ENCODE assay signal across 24 cellular contexts in the genomic region with DNA sequence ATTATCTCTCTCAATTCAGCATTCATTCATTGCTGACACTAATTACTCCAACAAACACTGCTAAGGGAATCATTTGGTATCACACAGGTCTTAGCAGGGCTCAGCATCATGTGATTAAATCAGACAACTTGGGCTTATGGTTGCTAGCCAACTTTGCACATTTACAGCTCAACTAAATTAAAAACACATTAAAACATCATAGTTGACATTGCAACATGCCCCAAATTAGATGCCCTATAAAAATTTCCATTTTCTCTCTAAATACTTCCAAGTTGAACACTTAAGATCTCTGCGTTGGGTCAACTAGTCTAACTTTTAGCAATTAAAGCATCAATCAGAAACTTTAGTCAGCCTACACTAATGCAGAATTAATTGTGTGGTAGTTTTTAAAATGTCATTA. TPM values are rescaled to one million over a fixed set of nuclear protein-coding genes. Genes with fewer than 3 reads are reported as not detected.
DNase-seq lines count a peak whose midpoint lies in the region; ATAC-seq and TF ChIP-seq lines count a peak whose summit lies in the region.
"Had no signal": no experiment of that assay in that cellular context is flagged by ENCODE, and none has a peak within 500 bp of the region (broad histone marks: within the 10 kb centered on the region; RNA-seq: fewer than 3 reads in every experiment).

No MANE protein-coding gene starts in this region.

- TF ChIP-seq RAD21 in SK-N-SH (IDR thresholded peaks at IDR 0.05; ENCODE audit: low read length) = no peak

- TF ChIP-seq EP300 in SK-N-SH (IDR thresholded peaks at IDR 0.05; ENCODE audit: borderline replicate concordance in 1 of 2, low read depth in 1 of 2, low read length in 1 of 2) = no peak

- TF ChIP-seq CTCF in SK-N-SH (IDR thresholded peaks at IDR 0.05) (no peak), MM.1S (IDR thresholded peaks at IDR 0.05; ENCODE audit: low read length) (no peak)

- H3K4ac ChIP-seq in mesenchymal stem cell (ENCODE audit: low read depth in 1 of 2, low read length in 2 of 2) = no peak overlapping the region

- peak; percentile 22; the same call in 2 of the 3 replicates for ATAC-seq in SK-N-SH treated with all-trans-retinoic acid at 6 μM for 48 hours
- ATAC-seq: heart right ventricle, left lung, upper lobe of right lung had no signal

- no peak for DNase-seq in SK-N-SH
- peak; percentile 25 for DNase-seq in GM04503 (ENCODE audit: low read depth)
- DNase-seq in adipocyte (ENCODE audit: low read depth) = peak; percentile 47
- DNase-seq in mesenchymal stem cell = no peak
- no peak for DNase-seq in MM.1S
- DNase-seq in activated T-helper 2 cell treated with anti-CD3 and anti-CD28 coated beads, Interferon-gamma antibody, Interleukin-2, Interleukin-4, amounts not matched to agents 10 μg/mL and 5 μg/mL and 100 μg/mL, durations not matched to agents 14 hours and 24 hours and 36 hours (ENCODE audit: low spot score) = no peak
- no peak for DNase-seq in HCEC 1CT
- DNase-seq: activated CD4-positive, alpha-beta T cell treated with anti-CD3 and anti-CD28 coated beads for 4 hours; activated naive CD4-positive, alpha-beta T cell; AML-193; heart right ventricle; left lung; NCI-H1436 treated with DMSO at 0.1 percent for 48 hours; NCI-H2171; NCI-H524 treated with DMSO at 0.1 percent for 48 hours; stimulated activated CD4-positive, alpha-beta T cell treated with anti-CD3 and anti-CD28 coated beads, Interleukin-1b, Interleukin-23, amount 100 ng/mL, for 48 hours; stimulated activated naive CD4-positive, alpha-beta T cell; SW 1271; upper lobe of right lung had no signal

- CTCF ChIA-PET in SK-N-SH (lab: Yijun Ruan, JAX) = interaction anchor here (0.8 to 1.9 kb wide), 4 partner anchors 20 to 51 kb away, joined by 3 to 5 read pairs (median 4); no protein-coding TSS in a partner anchor

- H4K8ac ChIP-seq in mesenchymal stem cell (ENCODE audit: low read length) = no peak overlapping the region

- POLR2A ChIA-PET in SK-N-SH (lab: Yijun Ruan, JAX) = interaction anchor here (1.1 kb wide), 2 partner anchors 12 to 32 kb away, joined by 3 to 5 read pairs; a partner anchor contains a TSS

- H3K23ac ChIP-seq in mesenchymal stem cell (ENCODE audit: low read length in 2 of 2) = no peak overlapping the region

- no peak overlapping the region for H3K27ac Mint-ChIP-seq in activated T-helper 2 cell treated with anti-CD3 and anti-CD28 coated beads, Interferon-gamma antibody, Interleukin-2, Interleukin-4, amounts not matched to agents 10 μg/mL and 5 μg/mL and 100 μg/mL, durations not matched to agents 14 hours and 24 hours and 36 hours
- H3K27ac Mint-ChIP-seq: neural progenitor cell had no signal

- H3K36me3 ChIP-seq in SK-N-SH (replicated peaks in 1 of 2; ENCODE audit: control insufficient read depth in 1 of 2, insufficient read depth in 2 of 2, low read length in 1 of 2) = peaks cover 24 to 29% of the 10 kb centered on the region in 2 experiments
- peaks cover 28% of the 10 kb centered on the region for H3K36me3 ChIP-seq in adipocyte (ENCODE audit: control insufficient read depth, insufficient read depth, low read length, severe bottlenecking)
- peaks cover 3 to 38% of the 10 kb centered on the region in 2 experiments for H3K36me3 ChIP-seq in mesenchymal stem cell (ENCODE audit: control insufficient read depth in 1 of 2, insufficient read depth in 2 of 2, low read depth in 1 of 2, low read length in 2 of 2)
- H3K36me3 ChIP-seq in MM.1S (replicated peaks; ENCODE audit: insufficient read depth, low read length) = 0 out of 2 replicates have a peak, but pooled peaks cover 3% of the 10 kb centered on the region
- H3K36me3 ChIP-seq: neural progenitor cell, prostate gland had no signal

- H3F3A ChIP-seq in SK-N-SH (replicated peaks; ENCODE audit: insufficient read depth) (no peaks in the 10 kb centered on the region), MM.1S (ENCODE audit: insufficient read depth, low read length) (peaks cover 4% of the 10 kb centered on the region; the same call in 1 of the 2 replicates)

- H3K4me3 ChIP-seq in SK-N-SH (ENCODE audit: low read depth in 2 of 2, low read length in 1 of 2) = no peak overlapping the region
- H3K4me3 ChIP-seq in adipocyte (ENCODE audit: low read length) = no peak overlapping the region
- no peak overlapping the region for H3K4me3 ChIP-seq in mesenchymal stem cell (ENCODE audit: insufficient read depth in 1 of 2, low read depth in 1 of 2, low read length in 2 of 2)
- H3K4me3 ChIP-seq in MM.1S (ENCODE audit: low read length) = no peak overlapping the region
- H3K4me3 ChIP-seq: ascending aorta, heart right ventricle, left lung, neural progenitor cell, prostate gland, upper lobe of right lung had no signal

- H2BK5ac ChIP-seq in mesenchymal stem cell (ENCODE audit: low read depth, low read length, poor library complexity, severe bottlenecking) = no peak overlapping the region

- no peak overlapping the region for H3K18ac ChIP-seq in mesenchymal stem cell (ENCODE audit: low read depth in 1 of 2, low read length in 2 of 2)

- peaks cover 98% of the 10 kb centered on the region for H3K79me2 ChIP-seq in SK-N-SH (ENCODE audit: insufficient read depth)
- peaks cover 98% of the 10 kb centered on the region for H3K79me2 ChIP-seq in MM.1S (ENCODE audit: low read length)

- no peaks in the 10 kb centered on the region for H3K27me3 Mint-ChIP-seq in activated T-helper 2 cell treated with anti-CD3 and anti-CD28 coated beads, Interferon-gamma antibody, Interleukin-2, Interleukin-4, amounts not matched to agents 10 μg/mL and 5 μg/mL and 100 μg/mL, durations not matched to agents 14 hours and 24 hours and 36 hours (ENCODE audit: low read depth)

- H3K9ac ChIP-seq in SK-N-SH (no peak overlapping the region), adipocyte (ENCODE audit: low read length) (no peak overlapping the region), mesenchymal stem cell (ENCODE audit: low read length) (peak overlapping the region; percentile 23), MM.1S (ENCODE audit: low read length) (no peak overlapping the region)
- H3K9ac ChIP-seq: neural progenitor cell had no signal

- H2BK12ac ChIP-seq in mesenchymal stem cell (ENCODE audit: low read length in 2 of 2) = no peak overlapping the region

- H3K4me1 ChIP-seq in SK-N-SH (ENCODE audit: control insufficient read depth in 1 of 2, insufficient read depth in 2 of 2, low read depth in 1 of 2, low read length in 1 of 2) = peaks cover 6 to 8% of the 10 kb centered on the region in 2 experiments; a peak in 2 of 4 replicates
- H3K4me1 ChIP-seq in adipocyte (ENCODE audit: control insufficient read depth, insufficient read depth, low read length) = peaks cover 73% of the 10 kb centered on the region
- peaks cover 2% of the 10 kb centered on the region for H3K4me1 ChIP-seq in mesenchymal stem cell (ENCODE audit: control insufficient read depth, insufficient read depth, low read depth, low read length)
- peaks cover 25% of the 10 kb centered on the region for H3K4me1 ChIP-seq in MM.1S (ENCODE audit: low read length)
- H3K4me1 ChIP-seq: neural progenitor cell, prostate gland had no signal

- H3K9me3 ChIP-seq in SK-N-SH = no peaks in the 10 kb centered on the region
- H3K9me3 ChIP-seq in adipocyte (ENCODE audit: control insufficient read depth, low read length) = no peaks in the 10 kb centered on the region
- H3K9me3 ChIP-seq in mesenchymal stem cell (ENCODE audit: control insufficient read depth, low read length) = no peaks in the 10 kb centered on the region
- H3K9me3 ChIP-seq in MM.1S (replicated peaks; ENCODE audit: insufficient read depth, low read length) = no peaks in the 10 kb centered on the region
- H3K9me3 ChIP-seq: ascending aorta, heart right ventricle, left lung, prostate gland, upper lobe of right lung had no signal

- H3K9me2 ChIP-seq in SK-N-SH (no peaks in the 10 kb centered on the region), MM.1S (replicated peaks; ENCODE audit: insufficient read depth, low read length) (no peaks in the 10 kb centered on the region)

- H4K20me1 ChIP-seq in SK-N-SH (ENCODE audit: insufficient read depth) (peaks cover 73% of the 10 kb centered on the region), MM.1S (ENCODE audit: insufficient read depth, low read length) (peaks cover 9% of the 10 kb centered on the region; the same call in 1 of the 2 replicates)

- H3K9me3 Mint-ChIP-seq in activated T-helper 2 cell treated with anti-CD3 and anti-CD28 coated beads, Interferon-gamma antibody, Interleukin-2, Interleukin-4, amounts not matched to agents 10 μg/mL and 5 μg/mL and 100 μg/mL, durations not matched to agents 14 hours and 24 hours and 36 hours = no peaks in the 10 kb centered on the region
- H3K9me3 Mint-ChIP-seq: neural progenitor cell had no signal

- intact Hi-C loops in activated T-helper 2 cell treated with anti-CD3 and anti-CD28 coated beads, Interferon-gamma antibody, Interleukin-2, Interleukin-4, amounts not matched to agents 10 μg/mL and 5 μg/mL and 100 μg/mL, durations not matched to agents 14 hours and 24 hours and 36 hours (cut with micrococcal nuclease) = no loop called here

- H3K27me3 ChIP-seq in SK-N-SH (ENCODE audit: insufficient read depth) (no peaks in the 10 kb centered on the region), adipocyte (replicated peaks; ENCODE audit: control insufficient read depth, insufficient read depth, low read length) (no peaks in the 10 kb centered on the region), mesenchymal stem cell (ENCODE audit: control insufficient read depth in 1 of 2, insufficient read depth in 1 of 2, low read length in 2 of 2) (no peaks in the 10 kb centered on the region), MM.1S (replicated peaks; ENCODE audit: insufficient read depth, low read length) (no peaks in the 10 kb centered on the region)
- H3K27me3 ChIP-seq: ascending aorta, heart right ventricle, left lung, neural progenitor cell, upper lobe of right lung had no signal

- H2AFZ ChIP-seq in SK-N-SH (ENCODE audit: low read depth) = no peak overlapping the region
- no peak overlapping the region for H2AFZ ChIP-seq in mesenchymal stem cell (ENCODE audit: low read depth, low read length)
- H2AFZ ChIP-seq in MM.1S (ENCODE audit: low read length) = no peak overlapping the region
- H2AFZ ChIP-seq: neural progenitor cell had no signal

- peaks cover 41% of the 10 kb centered on the region for H3K36me3 Mint-ChIP-seq in activated T-helper 2 cell treated with anti-CD3 and anti-CD28 coated beads, Interferon-gamma antibody, Interleukin-2, Interleukin-4, amounts not matched to agents 10 μg/mL and 5 μg/mL and 100 μg/mL, durations not matched to agents 14 hours and 24 hours and 36 hours (ENCODE audit: low read depth)

- H2BK120ac ChIP-seq in mesenchymal stem cell (ENCODE audit: low read depth, low read length) = no peak overlapping the region

- H3K4me3 Mint-ChIP-seq in activated T-helper 2 cell treated with anti-CD3 and anti-CD28 coated beads, Interferon-gamma antibody, Interleukin-2, Interleukin-4, amounts not matched to agents 10 μg/mL and 5 μg/mL and 100 μg/mL, durations not matched to agents 14 hours and 24 hours and 36 hours (ENCODE audit: low read depth) = no peak overlapping the region
- H3K4me3 Mint-ChIP-seq: neural progenitor cell had no signal

- 93% methylated on average over 1 of the region's 1 CpG for WGBS in SK-N-SH (ENCODE audit: low lambda C conversion rate)
- no CpG with 5 or more reads among the region's 1 CpG for WGBS in mesenchymal stem cell

- H3K4me2 ChIP-seq in SK-N-SH (no peak overlapping the region), mesenchymal stem cell (ENCODE audit: low read length, poor library complexity, severe bottlenecking) (no peak overlapping the region), MM.1S (ENCODE audit: low read depth, low read length) (no peak overlapping the region)
- H3K4me2 ChIP-seq: neural progenitor cell had no signal

- peaks cover 12% of the 10 kb centered on the region for H3K4me1 Mint-ChIP-seq in activated T-helper 2 cell treated with anti-CD3 and anti-CD28 coated beads, Interferon-gamma antibody, Interleukin-2, Interleukin-4, amounts not matched to agents 10 μg/mL and 5 μg/mL and 100 μg/mL, durations not matched to agents 14 hours and 24 hours and 36 hours (ENCODE audit: low read depth)

- no peak overlapping the region for H2BK15ac ChIP-seq in mesenchymal stem cell (ENCODE audit: low read depth, poor library complexity, severe bottlenecking)

- 0 out of 4 replicates have a peak overlapping the region, but pooled peaks of 1 of the 2 experiments have one; percentile 19 for H3K27ac ChIP-seq in SK-N-SH (ENCODE audit: low read depth in 2 of 2, low read length in 1 of 2)
- no peak overlapping the region for H3K27ac ChIP-seq in mesenchymal stem cell (ENCODE audit: low read length, poor library complexity, severe bottlenecking)
- no peak overlapping the region for H3K27ac ChIP-seq in MM.1S (ENCODE audit: low read length)
- H3K27ac ChIP-seq: 22Rv1, ascending aorta, heart right ventricle, left lung, prostate gland, upper lobe of right lung had no signal

- no peak overlapping the region for H2AK5ac ChIP-seq in mesenchymal stem cell (ENCODE audit: low read length, severe bottlenecking)

- no peak overlapping the region for H3K14ac ChIP-seq in mesenchymal stem cell (ENCODE audit: low read length in 2 of 2)

- H3K79me1 ChIP-seq in mesenchymal stem cell (replicated peaks; ENCODE audit: low read length, poor library complexity, severe bottlenecking) = peaks cover 4% of the 10 kb centered on the region

- H4K91ac ChIP-seq in mesenchymal stem cell (ENCODE audit: low read length) = no peak overlapping the region

RNA-seq across cellular contexts. Expression of a gene that starts 12.1 kb away (rescaled TPM):
- 38.8 and 48.5 TPM in 2 replicates for polyA plus RNA-seq in SK-N-SH (2012; rRNA removed)
- 63.0 and 77.9 TPM in 2 replicates for polyA plus RNA-seq in SK-N-SH (2012; cell fraction: cytosol; rRNA removed)
- polyA plus RNA-seq in SK-N-SH (2012; cell fraction: nucleus; rRNA removed) = 24.5 and 41.2 TPM in 2 replicates
- polyA plus RNA-seq in mesenchymal stem cell (2013, experiment 1 of 2) = 73.0 TPM
- 69.4 TPM for polyA plus RNA-seq in mesenchymal stem cell (2013, experiment 2 of 2)
- 103 and 115 TPM in 2 replicates for total RNA-seq in activated T-helper 2 cell treated with anti-CD3 and anti-CD28 coated beads, Interferon-gamma antibody, Interleukin-2, Interleukin-4, amounts not matched to agents 10 μg/mL and 5 μg/mL and 100 μg/mL, durations not matched to agents 14 hours and 24 hours and 36 hours

RNA-seq across cellular contexts. Expression of a gene that starts 14.8 kb away (rescaled TPM):
- polyA plus RNA-seq in SK-N-SH (2012; rRNA removed) = 89.8 and 91.8 TPM in 2 replicates
- 61.8 and 74.3 TPM in 2 replicates for polyA plus RNA-seq in SK-N-SH (2012; cell fraction: cytosol; rRNA removed)
- 56.1 and 72.7 TPM in 2 replicates for polyA plus RNA-seq in SK-N-SH (2012; cell fraction: nucleus; rRNA removed)
- polyA plus RNA-seq in mesenchymal stem cell (2013, experiment 1 of 2) = 63.3 TPM
- polyA plus RNA-seq in mesenchymal stem cell (2013, experiment 2 of 2) = 64.3 TPM
- total RNA-seq in activated T-helper 2 cell treated with anti-CD3 and anti-CD28 coated beads, Interferon-gamma antibody, Interleukin-2, Interleukin-4, amounts not matched to agents 10 μg/mL and 5 μg/mL and 100 μg/mL, durations not matched to agents 14 hours and 24 hours and 36 hours = 25.8 and 28.2 TPM in 2 replicates

RNA-seq across cellular contexts. Expression of a gene that starts 38.5 kb away (rescaled TPM):
- 44.8 and 54.8 TPM in 2 replicates for polyA plus RNA-seq in SK-N-SH (2012; rRNA removed)
- 24.4 and 36.0 TPM in 2 replicates for polyA plus RNA-seq in SK-N-SH (2012; cell fraction: cytosol; rRNA removed)
- 47.8 and 67.5 TPM in 2 replicates for polyA plus RNA-seq in SK-N-SH (2012; cell fraction: nucleus; rRNA removed)
- 51.3 TPM for polyA plus RNA-seq in mesenchymal stem cell (2013, experiment 1 of 2)
- 50.8 TPM for polyA plus RNA-seq in mesenchymal stem cell (2013, experiment 2 of 2)
- total RNA-seq in activated T-helper 2 cell treated with anti-CD3 and anti-CD28 coated beads, Interferon-gamma antibody, Interleukin-2, Interleukin-4, amounts not matched to agents 10 μg/mL and 5 μg/mL and 100 μg/mL, durations not matched to agents 14 hours and 24 hours and 36 hours = 71.8 and 77.3 TPM in 2 replicates

RNA-seq across cellular contexts. Expression of a gene that starts 45.3 kb away (rescaled TPM):
- polyA plus RNA-seq in SK-N-SH (2012; rRNA removed) = 0.44 and 0.52 TPM in 2 replicates
- 0.19 and 0.45 TPM in 2 replicates for polyA plus RNA-seq in SK-N-SH (2012; cell fraction: cytosol; rRNA removed)
- polyA plus RNA-seq in SK-N-SH (2012; cell fraction: nucleus; rRNA removed) = 0.83 and 0.94 TPM in 2 replicates
- 0.21 TPM for polyA plus RNA-seq in mesenchymal stem cell (2013, experiment 1 of 2)
- polyA plus RNA-seq in mesenchymal stem cell (2013, experiment 2 of 2) = 0.16 TPM
- total RNA-seq in activated T-helper 2 cell treated with anti-CD3 and anti-CD28 coated beads, Interferon-gamma antibody, Interleukin-2, Interleukin-4, amounts not matched to agents 10 μg/mL and 5 μg/mL and 100 μg/mL, durations not matched to agents 14 hours and 24 hours and 36 hours = 0.05 and 0.21 TPM in 2 replicates

Comparison
In these comparisons a context has a peak if more than half of its experiments do, and no peak if none do; other contexts are left out.
1. DNase-seq: peak in GM04503 (single experiment) and adipocyte (single experiment); none in SK-N-SH (single experiment), mesenchymal stem cell (single experiment), MM.1S (single experiment), activated T-helper 2 cell treated with anti-CD3 and anti-CD28 coated beads, Interferon-gamma antibody, Interleukin-2, Interleukin-4, amounts not matched to agents 10 μg/mL and 5 μg/mL and 100 μg/mL, durations not matched to agents 14 hours and 24 hours and 36 hours (single experiment) and HCEC 1CT (single experiment).